ENCODE assay signal across 13 cellular contexts in genomic region chr7:92674379-92674778, GRCh38.
DNase-seq lines count a peak whose midpoint lies in the region; ATAC-seq, FAIRE-seq and TF ChIP-seq lines count a peak whose summit lies in the region.
"Had no signal": no experiment of that assay in that cellular context is flagged by ENCODE, and none has a peak within 500 bp of the region (broad histone marks: within the 10 kb centered on the region; RNA-seq: fewer than 3 reads in every experiment).

No MANE protein-coding gene starts in this region.

- H3K9me2 ChIP-seq in GM23248 (ENCODE audit: insufficient read depth), result no peaks in the 10 kb centered on the region

- peaks cover 6% of the 10 kb centered on the region for H3K4me1 ChIP-seq in GM23248 (ENCODE audit: insufficient read depth)
- H3K4me1 ChIP-seq: SJSA1 had no signal

- H3K36me3 ChIP-seq in GM23248 (ENCODE audit: low read depth), result peaks cover 12% of the 10 kb centered on the region
- H3K36me3 ChIP-seq: tibial nerve had no signal

- H3K4me3 ChIP-seq in GM23248, result no peak overlapping the region
- H3K4me3 ChIP-seq: SJSA1, tibial nerve had no signal

- peak; percentile 55 for ATAC-seq in GM19035 (IDR thresholded peaks at IDR 0.05; ENCODE audit: unreplicated experiment)
- ATAC-seq in HG02884 (IDR thresholded peaks at IDR 0.05; ENCODE audit: unreplicated experiment), result peak; percentile 69

- FAIRE-seq in D721Med (lab: Jason Lieb, UNC), result no peak
- FAIRE-seq: colon had no signal

- H3K27ac ChIP-seq in GM23248, result no peak overlapping the region
- H3K27ac ChIP-seq: SJSA1, tibial nerve had no signal

- H3K79me2 ChIP-seq in GM23248 (ENCODE audit: insufficient read depth), result peaks cover 86% of the 10 kb centered on the region

- H3F3A ChIP-seq in GM23248 (ENCODE audit: insufficient read depth), result peaks cover 10% of the 10 kb centered on the region

- in situ Hi-C loops in GM23248 (cut with MboI), result no loop called here

- no peaks in the 10 kb centered on the region for H3K27me3 ChIP-seq in GM23248 (replicated peaks; ENCODE audit: insufficient read depth)
- H3K27me3 ChIP-seq: SJSA1, tibial nerve had no signal

- no peak overlapping the region for H3K4me2 ChIP-seq in GM23248 (ENCODE audit: unreplicated experiment)

- no peak overlapping the region for H2AFZ ChIP-seq in GM23248

- no peak for TF ChIP-seq CTCF in D721Med (IDR thresholded peaks at IDR 0.05; ENCODE audit: insufficient read depth, missing control alignments)

- H3K9me3 ChIP-seq in GM23248 (ENCODE audit: low read depth), result no peaks in the 10 kb centered on the region
- H3K9me3 ChIP-seq: SJSA1, tibial nerve had no signal

- DNase-seq in COR-L47 (lab: John Stamatoyannopoulos, UW), result peak; percentile 20
- peak; percentile 22 for DNase-seq in NCI-H187 treated with DMSO at 0.1 percent for 48 hours (lab: John Stamatoyannopoulos, UW)
- no peak for DNase-seq in NCI-H1048 (lab: John Stamatoyannopoulos, UW)
- DNase-seq in amygdala (lab: John Stamatoyannopoulos, UW), result no peak
- no peak for DNase-seq in GM23248
- no peak for DNase-seq in D721Med (ENCODE audit: insufficient read length, low spot score)
- DNase-seq: CD4-positive, CD25-positive, alpha-beta regulatory T cell; head of caudate nucleus had no signal

- H3K9ac ChIP-seq in GM23248, result no peak overlapping the region

- H4K20me1 ChIP-seq in GM23248 (ENCODE audit: insufficient read depth), result no peaks in the 10 kb centered on the region

Comparison
In these comparisons a context has a peak if more than half of its experiments do, and no peak if none do; other contexts are left out.
1. DNase-seq: peak in COR-L47 (single experiment) and NCI-H187 treated with DMSO at 0.1 percent for 48 hours (single experiment); none in NCI-H1048 (single experiment), amygdala (0 of 56), GM23248 (single experiment) and D721Med (single experiment).